ENCODE assay signal across 18 cellular contexts in genomic region chr14:63713058-63713457, GRCh38. TPM values are rescaled to one million over a fixed set of nuclear protein-coding genes. Genes with fewer than 3 reads are reported as not detected.
DNase-seq lines count a peak whose midpoint lies in the region; ATAC-seq, FAIRE-seq and TF ChIP-seq lines count a peak whose summit lies in the region.
"Had no signal": no experiment of that assay in that cellular context is flagged by ENCODE, and none has a peak within 500 bp of the region (broad histone marks: within the 10 kb centered on the region; RNA-seq: fewer than 3 reads in every experiment).

No MANE protein-coding gene starts in this region.

- H4K20me1 ChIP-seq in DOHH2 (ENCODE audit: control insufficient read depth, insufficient read depth, low read depth, low read length) (peaks cover 3% of the 10 kb centered on the region; the same call in 1 of the 2 replicates), endothelial cell of umbilical vein (replicated peaks; ENCODE audit: control insufficient read depth, extremely low read depth, insufficient read depth, low read length) (no peaks in the 10 kb centered on the region)

- no peak for ATAC-seq in activated B cell treated with CpG ODN at 0.5 μM for 24 hours (ENCODE audit: low read depth)
- no peak for ATAC-seq in gastroesophageal sphincter
- ATAC-seq in left colon: no peak
- ATAC-seq in HG03159 (IDR thresholded peaks at IDR 0.05; ENCODE audit: unreplicated experiment): no peak
- ATAC-seq in HG02759 (IDR thresholded peaks at IDR 0.05; ENCODE audit: unreplicated experiment): no peak

- H3K4me3 ChIP-seq in ACC112 (ENCODE audit: low read depth, low read length) (no peak overlapping the region), DOHH2 (ENCODE audit: low read length) (no peak overlapping the region), endothelial cell of umbilical vein (replicated peaks in 1 of 3; ENCODE audit: insufficient read depth in 1 of 3, low read depth in 1 of 3, low read length in 3 of 3) (no peak overlapping the region), gastroesophageal sphincter (no peak overlapping the region)
- H3K4me3 ChIP-seq: esophagus squamous epithelium, sigmoid colon had no signal

- H3K27ac ChIP-seq in ACC112 (ENCODE audit: low read depth, low read length) (peak overlapping the region; percentile 46), DOHH2 (ENCODE audit: low read depth, low read length) (no peak overlapping the region), endothelial cell of umbilical vein (ENCODE audit: insufficient read depth, low read depth, low read length) (no peak overlapping the region), gastroesophageal sphincter (no peak overlapping the region)
- H3K27ac ChIP-seq: esophagus squamous epithelium, sigmoid colon had no signal

- H3K27me3 ChIP-seq in ACC112 (ENCODE audit: insufficient read depth, low read length) (no peaks in the 10 kb centered on the region), DOHH2 (ENCODE audit: control insufficient read depth, low read length) (no peaks in the 10 kb centered on the region), endothelial cell of umbilical vein (ENCODE audit: control insufficient read depth in 2 of 2, insufficient read depth in 2 of 2, low read length in 2 of 2) (no peaks in the 10 kb centered on the region), gastroesophageal sphincter (no peaks in the 10 kb centered on the region)
- H3K27me3 ChIP-seq: esophagus squamous epithelium, sigmoid colon had no signal

- H3K9me3 Mint-ChIP-seq in activated B cell treated with CpG ODN at 0.5 μM for 24 hours: no peaks in the 10 kb centered on the region

- H2AFZ ChIP-seq in ACC112 (ENCODE audit: low read length, unreplicated experiment) (no peak overlapping the region), endothelial cell of umbilical vein (ENCODE audit: low read depth, low read length) (no peak overlapping the region)

- no peak overlapping the region for H3K9ac ChIP-seq in endothelial cell of umbilical vein (replicated peaks; ENCODE audit: extremely low read depth, insufficient read depth, low read length)

- no peaks in the 10 kb centered on the region for H3K9me1 ChIP-seq in endothelial cell of umbilical vein (replicated peaks; ENCODE audit: control insufficient read depth, extremely low read depth, insufficient read depth, low read length)

- POLR2A ChIA-PET in activated B cell treated with CpG ODN at 0.5 μM for 24 hours (lab: Charles Lee) (interaction anchor here (0.6 to 2.5 kb wide), 4 partner anchors 10 to 538 kb away, joined by 3 to 11 read pairs (median 6); no protein-coding TSS in a partner anchor), endothelial cell of umbilical vein (lab: Charles Lee) (no interaction called here)

- CTCF ChIA-PET in activated B cell treated with CpG ODN at 0.5 μM for 24 hours (lab: Charles Lee): no interaction called here
- CTCF ChIA-PET in endothelial cell of umbilical vein (lab: Charles Lee): interaction anchor here (0.6 to 3.7 kb wide), 5 partner anchors 13 to 324 kb away, joined by 3 to 12 read pairs (median 4); no protein-coding TSS in a partner anchor

- peak overlapping the region; percentile 67 for H3K27ac Mint-ChIP-seq in activated B cell treated with CpG ODN at 0.5 μM for 24 hours
- H3K27ac Mint-ChIP-seq: type B pancreatic cell had no signal

- no peak for TF ChIP-seq EP300 in gastroesophageal sphincter (IDR thresholded peaks at IDR 0.05)

- H3K36me3 Mint-ChIP-seq in activated B cell treated with CpG ODN at 0.5 μM for 24 hours (ENCODE audit: low read depth): peaks cover 22% of the 10 kb centered on the region

- BruUV-seq in endothelial cell of umbilical vein (replicated peaks; lab: Mats Ljungman, UMichigan): no TSS peak

- H3K9me2 ChIP-seq in DOHH2 (replicated peaks; ENCODE audit: control insufficient read depth, low read length): no peaks in the 10 kb centered on the region

- peak overlapping the region; percentile 28 for H3K4me3 Mint-ChIP-seq in activated B cell treated with CpG ODN at 0.5 μM for 24 hours
- H3K4me3 Mint-ChIP-seq: type B pancreatic cell had no signal

- H3K4me1 Mint-ChIP-seq in activated B cell treated with CpG ODN at 0.5 μM for 24 hours: peaks cover 47% of the 10 kb centered on the region

- dilution Hi-C loops in endothelial cell of umbilical vein (cut with MboI; ENCODE audit: extremely low pct_ligation_motif_present, low sequenced_read_pairs): no loop called here

- H3K9me3 ChIP-seq in DOHH2 (ENCODE audit: control insufficient read depth, insufficient read depth, low read length) (no peaks in the 10 kb centered on the region), endothelial cell of umbilical vein (replicated peaks; ENCODE audit: control insufficient read depth, insufficient read depth, low read length) (no peaks in the 10 kb centered on the region), gastroesophageal sphincter (peaks cover 0 to 18% (median 0%) of the 10 kb centered on the region in 3 donors)

- FAIRE-seq in endothelial cell of umbilical vein (lab: Jason Lieb, UNC): peak; percentile 81

- intact Hi-C loops in activated B cell treated with CpG ODN at 0.5 μM for 24 hours (cut with micrococcal nuclease) (loop anchor here (1.0 to 2.0 kb wide), 2 partner anchors 9 to 14 kb away; no protein-coding TSS in a partner anchor), endothelial cell of umbilical vein (cut with micrococcal nuclease) (loop anchor here (5.0 kb wide), 1 partner anchor 36 kb away; no protein-coding TSS in a partner anchor), left colon (cut with DNase I, micrococcal nuclease) (no loop called here)

- no peak for TF ChIP-seq CTCF in DOHH2 (IDR thresholded peaks at IDR 0.05; ENCODE audit: low read depth, low read length, poor library complexity, severe bottlenecking)
- no peak for TF ChIP-seq CTCF in activated B cell treated with CpG ODN at 0.5 μM for 24 hours (IDR thresholded peaks at IDR 0.05)
- no peak for TF ChIP-seq CTCF in endothelial cell of umbilical vein (IDR thresholded peaks at IDR 0.05; ENCODE audit: extremely low read depth in 1 of 2, insufficient read depth in 1 of 2, low read depth in 1 of 2, low read length in 2 of 2)
- no peak for TF ChIP-seq CTCF in gastroesophageal sphincter (IDR thresholded peaks at IDR 0.05)

- H3K4me1 ChIP-seq in ACC112 (ENCODE audit: control insufficient read depth, insufficient read depth, low read length, unreplicated experiment) (peaks cover 14% of the 10 kb centered on the region), DOHH2 (ENCODE audit: control insufficient read depth, low read length) (peaks cover 92% of the 10 kb centered on the region), endothelial cell of umbilical vein (ENCODE audit: control insufficient read depth, extremely low read depth, insufficient read depth, low read length) (peaks cover 13% of the 10 kb centered on the region), gastroesophageal sphincter (peaks cover 0 to 4% (median 0%) of the 10 kb centered on the region in 3 donors)

- H3K79me2 ChIP-seq in ACC112 (ENCODE audit: control insufficient read depth, insufficient read depth, low read length, unreplicated experiment) (peaks cover 16% of the 10 kb centered on the region), DOHH2 (ENCODE audit: control insufficient read depth, low read length) (peaks cover 99% of the 10 kb centered on the region), endothelial cell of umbilical vein (ENCODE audit: control insufficient read depth, insufficient read depth, low read length) (peaks cover 11% of the 10 kb centered on the region)

- no peaks in the 10 kb centered on the region for H3K27me3 Mint-ChIP-seq in activated B cell treated with CpG ODN at 0.5 μM for 24 hours
- H3K27me3 Mint-ChIP-seq: type B pancreatic cell had no signal

- WGBS in gastroesophageal sphincter (ENCODE audit: low coverage in 1 of 2), 2 donors: 77 to 86% methylated on average over 2 of the region's 2 CpGs

- TF ChIP-seq POLR2A in endothelial cell of umbilical vein (IDR thresholded peaks at IDR 0.05; ENCODE audit: low read depth, low read length) (no peak), gastroesophageal sphincter (IDR thresholded peaks at IDR 0.05) (no peak)

- H3K4me2 ChIP-seq in DOHH2 (ENCODE audit: low read length) (peak overlapping the region; percentile 0), endothelial cell of umbilical vein (ENCODE audit: insufficient read depth, low read length) (peak overlapping the region; percentile 21)

- no peak for DNase-seq in activated B cell treated with CpG ODN at 0.5 μM for 24 hours
- peak; percentile 46 for DNase-seq in endothelial cell of umbilical vein (ENCODE audit: low read depth, low spot score)
- DNase-seq in left colon: no peak
- DNase-seq: DND-41; esophagus squamous epithelium; KG1; kidney glomerular epithelial cell; NCI-H1105; NCI-H345; SHP77; sigmoid colon; stimulated activated CD4-positive, alpha-beta T cell treated with anti-CD3 and anti-CD28 coated beads, Interleukin-2, amount 100 ng/mL, for 48 hours had no signal

- H3F3A ChIP-seq in DOHH2 (ENCODE audit: control insufficient read depth, insufficient read depth): peaks cover 11% of the 10 kb centered on the region

- H3K36me3 ChIP-seq in ACC112 (ENCODE audit: insufficient read depth, low read length) (peaks cover 10% of the 10 kb centered on the region; the same call in 1 of the 2 replicates), DOHH2 (ENCODE audit: control insufficient read depth, low read length) (peaks cover 65% of the 10 kb centered on the region), endothelial cell of umbilical vein (ENCODE audit: control insufficient read depth in 2 of 2, extremely low read depth in 1 of 2, insufficient read depth in 2 of 2, low read length in 2 of 2) (no peaks in the 10 kb centered on the region), gastroesophageal sphincter (peaks cover 0 to 26% of the 10 kb centered on the region in 2 donors)

TF ChIP-seq in endothelial cell of umbilical vein, 7 proteins besides CTCF, POLR2A, EP300 and RAD21 (continues in another document):
- peak; percentile 22 for TF ChIP-seq JUN (IDR thresholded peaks at IDR 0.05; ENCODE audit: borderline replicate concordance, insufficient read depth, insufficient read length, low read depth)
- TF ChIP-seq FOS (IDR thresholded peaks at IDR 0.05; ENCODE audit: borderline replicate concordance, insufficient read depth, low read length): peak; percentile 32
- no peak for TF ChIP-seq MAX (IDR thresholded peaks at IDR 0.05; ENCODE audit: insufficient read depth, insufficient read length)

RNA-seq across cellular contexts. Expression of gene SGPP1, which starts 14.8 kb away (rescaled TPM):
- total RNA-seq in activated B cell treated with CpG ODN at 0.5 μM for 24 hours (20.9 and 21.2 TPM in 2 replicates), endothelial cell of umbilical vein (7.6 and 7.9 TPM in 2 replicates), gastroesophageal sphincter (10 to 100 TPM; 14.9 to 28.9 (median 17.9) TPM), left colon (10 to 100 TPM; 16.5 to 23.8 TPM)
- polyA plus RNA-seq in endothelial cell of umbilical vein: 4.5 and 6.2 TPM in 2 replicates
- 2.8 and 3.3 TPM in 2 replicates for polyA plus RNA-seq in endothelial cell of umbilical vein (2011; cell fraction: cytosol; rRNA removed)
- polyA plus RNA-seq in endothelial cell of umbilical vein (2011; cell fraction: nucleus; rRNA removed): 3.0 and 4.8 TPM in 2 replicates
- polyA plus RNA-seq in endothelial cell of umbilical vein (2012): 4.4 and 5.6 TPM in 2 replicates
- polyA minus RNA-seq in endothelial cell of umbilical vein: 5.4 TPM in 2 replicates
- 13.2 TPM for polyA minus RNA-seq in endothelial cell of umbilical vein (2011; cell fraction: cytosol; rRNA and poly(A)+ RNA removed)
- 5.3 and 5.4 TPM in 2 replicates for polyA minus RNA-seq in endothelial cell of umbilical vein (2011; cell fraction: nucleus; rRNA and poly(A)+ RNA removed)

Comparison
In these comparisons a context has a peak if more than half of its experiments do, and no peak if none do; other contexts are left out.
1. intact Hi-C loops: an anchor here in activated B cell treated with CpG ODN at 0.5 μM for 24 hours (1.0 to 2.0 kb wide) and endothelial cell of umbilical vein (5.0 kb wide); none called in left colon.